ENCODE assay signal across 1 cellular context in genomic region chr5:10760033-10760975, GRCh38.
A peak's percentile ranks its signal among the peaks of the same experiment; 100 is the strongest.
TF ChIP-seq lines count a peak whose summit lies in the region.

No MANE protein-coding gene starts in this region.

TF ChIP-seq in K562, 482 proteins besides CTCF, POLR2A, EP300 and RAD21 (continued from another document and continues in another):
- TF ChIP-seq, protein P1, sequence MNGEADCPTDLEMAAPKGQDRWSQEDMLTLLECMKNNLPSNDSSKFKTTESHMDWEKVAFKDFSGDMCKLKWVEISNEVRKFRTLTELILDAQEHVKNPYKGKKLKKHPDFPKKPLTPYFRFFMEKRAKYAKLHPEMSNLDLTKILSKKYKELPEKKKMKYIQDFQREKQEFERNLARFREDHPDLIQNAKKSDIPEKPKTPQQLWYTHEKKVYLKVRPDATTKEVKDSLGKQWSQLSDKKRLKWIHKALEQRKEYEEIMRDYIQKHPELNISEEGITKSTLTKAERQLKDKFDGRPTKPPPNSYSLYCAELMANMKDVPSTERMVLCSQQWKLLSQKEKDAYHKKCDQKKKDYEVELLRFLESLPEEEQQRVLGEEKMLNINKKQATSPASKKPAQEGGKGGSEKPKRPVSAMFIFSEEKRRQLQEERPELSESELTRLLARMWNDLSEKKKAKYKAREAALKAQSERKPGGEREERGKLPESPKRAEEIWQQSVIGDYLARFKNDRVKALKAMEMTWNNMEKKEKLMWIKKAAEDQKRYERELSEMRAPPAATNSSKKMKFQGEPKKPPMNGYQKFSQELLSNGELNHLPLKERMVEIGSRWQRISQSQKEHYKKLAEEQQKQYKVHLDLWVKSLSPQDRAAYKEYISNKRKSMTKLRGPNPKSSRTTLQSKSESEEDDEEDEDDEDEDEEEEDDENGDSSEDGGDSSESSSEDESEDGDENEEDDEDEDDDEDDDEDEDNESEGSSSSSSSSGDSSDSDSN (IDR thresholded peaks at IDR 0.05; ENCODE audit: borderline replicate concordance in 1 of 2, low read depth in 2 of 2, low read length in 2 of 2) = peak; percentile 35 to 54; a peak in 2 of 4 replicates
- TF ChIP-seq SMARCE1 (IDR thresholded peaks at IDR 0.05) (0 out of 2 replicates have a peak, but pooled peaks have one; percentile 39), ZNF717 (CRISPR knock-in tag; IDR thresholded peaks at IDR 0.05) (no peak), ADNP (tag; IDR thresholded peaks at IDR 0.05) (no peak), NFIC (IDR thresholded peaks at IDR 0.05) (peak; percentile 84), TCF7 (IDR thresholded peaks at IDR 0.05; ENCODE audit: borderline replicate concordance) (0 out of 2 replicates have a peak, but pooled peaks have one; percentile 29), PKNOX1 (IDR thresholded peaks at IDR 0.05) (peak; percentile 46), ETV1 (tag; conservative IDR thresholded peaks at IDR 0.05; ENCODE audit: low read depth) (peak; percentile 64; the same call in 1 of the 2 replicates), JUND (IDR thresholded peaks at IDR 0.05; ENCODE audit: borderline replicate concordance, low read depth, low read length) (no peak), JUND (tag; IDR thresholded peaks at IDR 0.05; ENCODE audit: borderline replicate concordance, low read depth, low read length) (peak; percentile 37; the same call in 1 of the 3 replicates), TAF1 (IDR thresholded peaks at IDR 0.05; ENCODE audit: control insufficient read depth, extremely low read depth, insufficient read depth, low read length, severe bottlenecking) (peak; percentile 36), SIX5 (IDR thresholded peaks at IDR 0.05; ENCODE audit: borderline replicate concordance in 1 of 2, insufficient read depth in 1 of 2, low read depth in 1 of 2, low read length in 2 of 2) (no peak), ELF1 (tag; IDR thresholded peaks at IDR 0.05) (0 out of 2 replicates have a peak, but pooled peaks have one; percentile 31), RBBP5 (IDR thresholded peaks at IDR 0.05; ENCODE audit: borderline replicate concordance, insufficient read depth, low read length, poor library complexity, severe bottlenecking) (peak; percentile 79), CEBPG (CRISPR knock-in tag; IDR thresholded peaks at IDR 0.05) (no peak), CEBPG (tag; conservative IDR thresholded peaks at IDR 0.05 in 1 of 2, IDR thresholded peaks at IDR 0.05 in 1 of 2) (peak; percentile 66 to 88; a peak in 3 of 4 replicates), ZKSCAN8 (CRISPR knock-in tag; IDR thresholded peaks at IDR 0.05) (peak; percentile 39; the same call in 1 of the 2 replicates), KLF10 (CRISPR knock-in tag; IDR thresholded peaks at IDR 0.05) (no peak), GTF2E2 (tag; IDR thresholded peaks at IDR 0.05) (peak; percentile 62; the same call in 1 of the 2 replicates), PBX2 (CRISPR knock-in tag; IDR thresholded peaks at IDR 0.05; ENCODE audit: low read depth) (no peak), PBX2 (tag; conservative IDR thresholded peaks at IDR 0.05; ENCODE audit: low read depth) (peak; percentile 80), NFRKB (IDR thresholded peaks at IDR 0.05; ENCODE audit: low read depth) (peak; percentile 78), KDM1A (IDR thresholded peaks at IDR 0.05) (no peak), NFE2 (IDR thresholded peaks at IDR 0.05; ENCODE audit: low read depth) (no peak), MCM7 (IDR thresholded peaks at IDR 0.05) (no peak), LEF1 (IDR thresholded peaks at IDR 0.05) (peak; percentile 93), U2AF2 (optimal IDR thresholded peaks at IDR 0.05; ENCODE audit: low read depth, low read length) (no peak), ZBTB40 (IDR thresholded peaks at IDR 0.05) (peak; percentile 70; the same call in 1 of the 2 replicates), ZBTB40 (CRISPR knock-in tag; IDR thresholded peaks at IDR 0.05) (no peak), ZNF644 (tag; IDR thresholded peaks at IDR 0.05; ENCODE audit: low read depth) (0 out of 2 replicates have a peak, but pooled peaks have one; percentile 5)
- TF ChIP-seq, protein P2, sequence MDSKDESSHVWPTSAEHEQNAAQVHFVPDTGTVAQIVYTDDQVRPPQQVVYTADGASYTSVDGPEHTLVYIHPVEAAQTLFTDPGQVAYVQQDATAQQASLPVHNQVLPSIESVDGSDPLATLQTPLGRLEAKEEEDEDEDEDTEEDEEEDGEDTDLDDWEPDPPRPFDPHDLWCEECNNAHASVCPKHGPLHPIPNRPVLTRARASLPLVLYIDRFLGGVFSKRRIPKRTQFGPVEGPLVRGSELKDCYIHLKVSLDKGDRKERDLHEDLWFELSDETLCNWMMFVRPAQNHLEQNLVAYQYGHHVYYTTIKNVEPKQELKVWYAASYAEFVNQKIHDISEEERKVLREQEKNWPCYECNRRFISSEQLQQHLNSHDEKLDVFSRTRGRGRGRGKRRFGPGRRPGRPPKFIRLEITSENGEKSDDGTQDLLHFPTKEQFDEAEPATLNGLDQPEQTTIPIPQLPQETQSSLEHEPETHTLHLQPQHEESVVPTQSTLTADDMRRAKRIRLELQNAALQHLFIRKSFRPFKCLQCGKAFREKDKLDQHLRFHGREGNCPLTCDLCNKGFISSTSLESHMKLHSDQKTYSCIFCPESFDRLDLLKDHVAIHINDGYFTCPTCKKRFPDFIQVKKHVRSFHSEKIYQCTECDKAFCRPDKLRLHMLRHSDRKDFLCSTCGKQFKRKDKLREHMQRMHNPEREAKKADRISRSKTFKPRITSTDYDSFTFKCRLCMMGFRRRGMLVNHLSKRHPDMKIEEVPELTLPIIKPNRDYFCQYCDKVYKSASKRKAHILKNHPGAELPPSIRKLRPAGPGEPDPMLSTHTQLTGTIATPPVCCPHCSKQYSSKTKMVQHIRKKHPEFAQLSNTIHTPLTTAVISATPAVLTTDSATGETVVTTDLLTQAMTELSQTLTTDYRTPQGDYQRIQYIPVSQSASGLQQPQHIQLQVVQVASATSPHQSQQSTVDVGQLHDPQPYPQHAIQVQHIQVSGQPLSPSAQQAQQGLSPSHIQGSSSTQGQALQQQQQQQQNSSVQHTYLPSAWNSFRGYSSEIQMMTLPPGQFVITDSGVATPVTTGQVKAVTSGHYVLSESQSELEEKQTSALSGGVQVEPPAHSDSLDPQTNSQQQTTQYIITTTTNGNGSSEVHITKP (IDR thresholded peaks at IDR 0.05; ENCODE audit: partially characterized antibody) = no peak
- TF ChIP-seq, protein P3, sequence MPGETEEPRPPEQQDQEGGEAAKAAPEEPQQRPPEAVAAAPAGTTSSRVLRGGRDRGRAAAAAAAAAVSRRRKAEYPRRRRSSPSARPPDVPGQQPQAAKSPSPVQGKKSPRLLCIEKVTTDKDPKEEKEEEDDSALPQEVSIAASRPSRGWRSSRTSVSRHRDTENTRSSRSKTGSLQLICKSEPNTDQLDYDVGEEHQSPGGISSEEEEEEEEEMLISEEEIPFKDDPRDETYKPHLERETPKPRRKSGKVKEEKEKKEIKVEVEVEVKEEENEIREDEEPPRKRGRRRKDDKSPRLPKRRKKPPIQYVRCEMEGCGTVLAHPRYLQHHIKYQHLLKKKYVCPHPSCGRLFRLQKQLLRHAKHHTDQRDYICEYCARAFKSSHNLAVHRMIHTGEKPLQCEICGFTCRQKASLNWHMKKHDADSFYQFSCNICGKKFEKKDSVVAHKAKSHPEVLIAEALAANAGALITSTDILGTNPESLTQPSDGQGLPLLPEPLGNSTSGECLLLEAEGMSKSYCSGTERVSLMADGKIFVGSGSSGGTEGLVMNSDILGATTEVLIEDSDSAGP (CRISPR knock-in tag; IDR thresholded peaks at IDR 0.05) = 0 out of 2 replicates have a peak, but pooled peaks have one; percentile 23
- TF ChIP-seq, protein P4, sequence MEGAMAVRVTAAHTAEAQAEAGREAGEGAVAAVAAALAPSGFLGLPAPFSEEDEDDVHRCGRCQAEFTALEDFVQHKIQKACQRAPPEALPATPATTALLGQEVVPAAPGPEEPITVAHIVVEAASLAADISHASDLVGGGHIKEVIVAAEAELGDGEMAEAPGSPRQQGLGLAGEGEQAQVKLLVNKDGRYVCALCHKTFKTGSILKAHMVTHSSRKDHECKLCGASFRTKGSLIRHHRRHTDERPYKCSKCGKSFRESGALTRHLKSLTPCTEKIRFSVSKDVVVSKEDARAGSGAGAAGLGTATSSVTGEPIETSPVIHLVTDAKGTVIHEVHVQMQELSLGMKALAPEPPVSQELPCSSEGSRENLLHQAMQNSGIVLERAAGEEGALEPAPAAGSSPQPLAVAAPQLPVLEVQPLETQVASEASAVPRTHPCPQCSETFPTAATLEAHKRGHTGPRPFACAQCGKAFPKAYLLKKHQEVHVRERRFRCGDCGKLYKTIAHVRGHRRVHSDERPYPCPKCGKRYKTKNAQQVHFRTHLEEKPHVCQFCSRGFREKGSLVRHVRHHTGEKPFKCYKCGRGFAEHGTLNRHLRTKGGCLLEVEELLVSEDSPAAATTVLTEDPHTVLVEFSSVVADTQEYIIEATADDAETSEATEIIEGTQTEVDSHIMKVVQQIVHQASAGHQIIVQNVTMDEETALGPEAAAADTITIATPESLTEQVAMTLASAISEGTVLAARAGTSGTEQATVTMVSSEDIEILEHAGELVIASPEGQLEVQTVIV (CRISPR knock-in tag; IDR thresholded peaks at IDR 0.05; ENCODE audit: borderline replicate concordance) = 0 out of 2 replicates have a peak, but pooled peaks have one; percentile 11
